14 cellular contexts compared by ENCODE assay signal in genomic region chr20:45029884-45030283, GRCh38.
"Had no signal": no experiment of that assay in that cellular context is flagged by ENCODE, and none has a peak within 500 bp of the region (broad histone marks: within the 10 kb centered on the region; RNA-seq: fewer than 3 reads in every experiment).

No MANE protein-coding gene starts in this region.

- H3K27ac ChIP-seq: dorsolateral prefrontal cortex, pancreas, SJCRH30, thoracic aorta, upper lobe of right lung had no signal

- H3K36me3 ChIP-seq: thoracic aorta had no signal

- H3K9me3 ChIP-seq: pancreas, SJCRH30, thoracic aorta, upper lobe of right lung had no signal

- DNase-seq: activated CD8-positive, alpha-beta memory T cell treated with anti-CD3 and anti-CD28 coated beads for 24 hours; activated gamma-delta T cell; dorsolateral prefrontal cortex; left colon; midbrain; pancreas; SJCRH30; SW 1271; T-helper 9 cell; upper lobe of right lung had no signal

- H3K27me3 ChIP-seq: dorsolateral prefrontal cortex, pancreas, SJCRH30, upper lobe of right lung had no signal

- ATAC-seq: esophagus mucosa, left colon, pancreas, sciatic nerve, upper lobe of right lung had no signal

- H3K4me1 ChIP-seq: pancreas, upper lobe of right lung had no signal

- H3K4me3 ChIP-seq: dorsolateral prefrontal cortex, lung, pancreas, SJCRH30, thoracic aorta, upper lobe of right lung had no signal
